ENCODE assay signal across 1 cellular context in genomic region chr12:92138144-92138543, GRCh38.
TF ChIP-seq lines count a peak whose summit lies in the region.

No MANE protein-coding gene starts in this region.

TF ChIP-seq in GM12878, 131 proteins besides CTCF, POLR2A, EP300 and RAD21 (continued from another document):
- TF ChIP-seq CUX1 (IDR thresholded peaks at IDR 0.05; ENCODE audit: insufficient replicate concordance, low read depth, low read length) (no peak), ZNF687 (IDR thresholded peaks at IDR 0.05) (no peak), MLLT1 (IDR thresholded peaks at IDR 0.05) (peak; percentile 17; the same call in 1 of the 2 replicates), RFX5 (IDR thresholded peaks at IDR 0.05; ENCODE audit: low read depth, low read length) (0 out of 2 replicates have a peak, but pooled peaks have one; percentile 45), POLR2AphosphoS5 (IDR thresholded peaks at IDR 0.05; ENCODE audit: low read length) (peak; percentile 52), MXI1 (IDR thresholded peaks at IDR 0.05; ENCODE audit: low read depth, low read length) (no peak), TAF1 (IDR thresholded peaks at IDR 0.05; ENCODE audit: borderline replicate concordance, low read depth, low read length) (no peak)
